Comparison of ENCODE assay signal across 16 cellular contexts in the genomic region with DNA sequence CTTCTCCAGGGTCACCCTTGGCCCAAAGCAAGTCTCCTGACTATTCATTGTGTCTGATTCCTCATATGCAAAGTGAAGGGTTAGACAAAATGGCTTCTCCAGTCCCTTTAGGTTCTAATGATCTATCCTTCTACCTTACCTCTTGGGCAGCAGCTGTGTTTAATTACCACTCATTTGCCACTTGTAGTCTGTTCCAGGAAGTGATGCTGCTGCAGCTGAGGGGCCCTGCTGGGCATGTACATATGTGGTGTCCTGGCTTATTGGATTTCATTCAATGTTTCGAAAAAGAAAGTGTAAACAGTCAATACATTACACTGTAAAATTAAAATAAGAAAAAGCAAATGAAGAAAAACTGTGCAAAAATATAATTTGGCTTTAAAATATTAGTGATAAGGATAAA. TPM values are rescaled to one million over a fixed set of nuclear protein-coding genes. Genes with fewer than 3 reads are reported as not detected.
A peak's percentile ranks its signal among the peaks of the same experiment; 100 is the strongest.
DNase-seq lines count a peak whose midpoint lies in the region; ATAC-seq and TF ChIP-seq lines count a peak whose summit lies in the region.
"Had no signal": no experiment of that assay in that cellular context is flagged by ENCODE, and none has a peak within 500 bp of the region (broad histone marks: within the 10 kb centered on the region; RNA-seq: fewer than 3 reads in every experiment).

No MANE protein-coding gene starts in this region.

- H3K36me3 Mint-ChIP-seq in MCF 10A (ENCODE audit: insufficient read depth, unreplicated experiment), result no peaks in the 10 kb centered on the region
- H3K36me3 Mint-ChIP-seq: CD4-positive, CD25-positive, alpha-beta regulatory T cell had no signal

- peak; percentile 99 for DNase-seq in DMS53 treated with DMSO at 0.1 percent for 48 hours (lab: John Stamatoyannopoulos, UW; ENCODE audit: unreplicated experiment)
- peak; percentile 1 for DNase-seq in NCI-H2171 (lab: John Stamatoyannopoulos, UW)
- DNase-seq in adipocyte (ENCODE audit: low read depth), result peak; percentile 19
- DNase-seq in stimulated activated CD4-positive, alpha-beta T cell treated with anti-CD3 and anti-CD28 coated beads, Interleukin-2, amount 100 ng/mL, for 24 hours, result no peak
- no peak for DNase-seq in MCF 10A (ENCODE audit: unreplicated experiment)
- no peak for DNase-seq in GM10248 (ENCODE audit: extremely low spot score)
- DNase-seq: activated CD4-positive, alpha-beta T cell treated with anti-CD3 and anti-CD28 coated beads, Interleukin-2, amount 50 U/mL, for 48 hours; activated naive CD4-positive, alpha-beta T cell treated with anti-CD3 and anti-CD28 coated beads, Interleukin-2, amount 50 U/mL, for 16 hours; CD4-positive, CD25-positive, alpha-beta regulatory T cell; foreskin melanocyte; pancreas; stimulated activated CD4-positive, alpha-beta T cell treated with anti-CD3 and anti-CD28 coated beads, Interleukin-1b, Interleukin-23, amount 100 ng/mL, for 48 hours; stimulated activated naive CD8-positive, alpha-beta T cell treated with anti-CD3 and anti-CD28 coated beads, Interleukin-15, amount 100 ng/mL, for 72 hours had no signal

- H3K4me3 ChIP-seq in adipocyte (ENCODE audit: low read length), result no peak overlapping the region
- H3K4me3 ChIP-seq: pancreas had no signal

- no peak overlapping the region for H3K4me3 Mint-ChIP-seq in MCF 10A (ENCODE audit: unreplicated experiment)
- H3K4me3 Mint-ChIP-seq: CD4-positive, CD25-positive, alpha-beta regulatory T cell; stimulated activated naive CD8-positive, alpha-beta T cell treated with anti-CD3 and anti-CD28 coated beads, Interleukin-15, amount 100 ng/mL, for 72 hours had no signal

- POLR2A ChIA-PET in MCF 10A (lab: Yijun Ruan, JAX), result interaction anchor here (1.4 kb wide), 1 partner anchor 28 kb away, joined by 5 read pairs; no protein-coding TSS in a partner anchor
- POLR2A ChIA-PET in GM10248 (lab: Yijun Ruan, JAX), result no interaction called here

- CTCF ChIA-PET in MCF 10A (lab: Yijun Ruan, JAX), result interaction anchor here (0.5 to 1.0 kb wide), 3 partner anchors 12 to 44 kb away, joined by 3 read pairs; no protein-coding TSS in a partner anchor
- CTCF ChIA-PET in GM10248 (lab: Yijun Ruan, JAX), result interaction anchor here (1.0 to 2.2 kb wide), 4 partner anchors 10 to 83 kb away, joined by 3 to 10 read pairs (median 3); no protein-coding TSS in a partner anchor

- no peaks in the 10 kb centered on the region for H3K4me1 Mint-ChIP-seq in MCF 10A (ENCODE audit: insufficient read depth, unreplicated experiment)
- H3K4me1 Mint-ChIP-seq: CD4-positive, CD25-positive, alpha-beta regulatory T cell; stimulated activated naive CD8-positive, alpha-beta T cell treated with anti-CD3 and anti-CD28 coated beads, Interleukin-15, amount 100 ng/mL, for 72 hours had no signal

- H3K27me3 Mint-ChIP-seq in MCF 10A (ENCODE audit: insufficient read depth, unreplicated experiment), result no peaks in the 10 kb centered on the region
- H3K27me3 Mint-ChIP-seq: stimulated activated naive CD8-positive, alpha-beta T cell treated with anti-CD3 and anti-CD28 coated beads, Interleukin-15, amount 100 ng/mL, for 72 hours had no signal

- BruUV-seq in MCF 10A (replicated peaks; lab: Mats Ljungman, UMichigan), result no TSS peak

- peaks cover 6% of the 10 kb centered on the region for H3K9me3 ChIP-seq in adipocyte (ENCODE audit: control insufficient read depth, low read length)
- H3K9me3 ChIP-seq: pancreas had no signal

- H3K9ac ChIP-seq in adipocyte (ENCODE audit: low read length), result no peak overlapping the region

- peaks cover 25% of the 10 kb centered on the region for H3K4me1 ChIP-seq in adipocyte (ENCODE audit: control insufficient read depth, insufficient read depth, low read length)
- H3K4me1 ChIP-seq: pancreas had no signal

- peak; percentile 47 for ATAC-seq in HG03354 (IDR thresholded peaks at IDR 0.05; ENCODE audit: poor library complexity, severe bottlenecking, unreplicated experiment)
- ATAC-seq in HG02870 (IDR thresholded peaks at IDR 0.05; ENCODE audit: unreplicated experiment), result no peak
- ATAC-seq: left lobe of liver; pancreas; stimulated activated naive CD8-positive, alpha-beta T cell treated with anti-CD3 and anti-CD28 coated beads, Interleukin-15, amount 100 ng/mL, for 72 hours had no signal

- H3K27ac Mint-ChIP-seq in MCF 10A (ENCODE audit: low read depth, unreplicated experiment), result no peak overlapping the region
- H3K27ac Mint-ChIP-seq: CD4-positive, CD25-positive, alpha-beta regulatory T cell; stimulated activated naive CD8-positive, alpha-beta T cell treated with anti-CD3 and anti-CD28 coated beads, Interleukin-15, amount 100 ng/mL, for 72 hours had no signal

- H3K9me3 Mint-ChIP-seq in MCF 10A (ENCODE audit: unreplicated experiment), result no peaks in the 10 kb centered on the region

- intact Hi-C loops in MCF 10A (cut with micrococcal nuclease), result no loop called here

- no peaks in the 10 kb centered on the region for H3K36me3 ChIP-seq in adipocyte (ENCODE audit: control insufficient read depth, insufficient read depth, low read length, severe bottlenecking)
- H3K36me3 ChIP-seq: pancreas had no signal

- no peaks in the 10 kb centered on the region for H3K27me3 ChIP-seq in adipocyte (replicated peaks; ENCODE audit: control insufficient read depth, insufficient read depth, low read length)
- H3K27me3 ChIP-seq: pancreas had no signal

- TF ChIP-seq CTCF in MCF 10A (IDR thresholded peaks at IDR 0.05; ENCODE audit: unreplicated experiment) (no peak), GM10248 (IDR thresholded peaks at IDR 0.05; ENCODE audit: control extremely low read depth, extremely low read depth, low read depth, missing control alignments) (no peak)

RNA-seq across cellular contexts. Expression of a gene that starts 36.6 kb away (rescaled TPM):
- not detected in 2 replicates for total RNA-seq in MCF 10A (2022)
- total RNA-seq: CD4-positive, CD25-positive, alpha-beta regulatory T cell had no signal

Comparison
In these comparisons a context has a peak if more than half of its experiments do, and no peak if none do; other contexts are left out.
1. DNase-seq: peak in DMS53 treated with DMSO at 0.1 percent for 48 hours (single experiment), NCI-H2171 (single experiment) and adipocyte (single experiment); none in stimulated activated CD4-positive, alpha-beta T cell treated with anti-CD3 and anti-CD28 coated beads, Interleukin-2, amount 100 ng/mL, for 24 hours (0 of 2), MCF 10A (single experiment) and GM10248 (single experiment).